ENCODE assay signal across 8 cellular contexts in the genomic region with DNA sequence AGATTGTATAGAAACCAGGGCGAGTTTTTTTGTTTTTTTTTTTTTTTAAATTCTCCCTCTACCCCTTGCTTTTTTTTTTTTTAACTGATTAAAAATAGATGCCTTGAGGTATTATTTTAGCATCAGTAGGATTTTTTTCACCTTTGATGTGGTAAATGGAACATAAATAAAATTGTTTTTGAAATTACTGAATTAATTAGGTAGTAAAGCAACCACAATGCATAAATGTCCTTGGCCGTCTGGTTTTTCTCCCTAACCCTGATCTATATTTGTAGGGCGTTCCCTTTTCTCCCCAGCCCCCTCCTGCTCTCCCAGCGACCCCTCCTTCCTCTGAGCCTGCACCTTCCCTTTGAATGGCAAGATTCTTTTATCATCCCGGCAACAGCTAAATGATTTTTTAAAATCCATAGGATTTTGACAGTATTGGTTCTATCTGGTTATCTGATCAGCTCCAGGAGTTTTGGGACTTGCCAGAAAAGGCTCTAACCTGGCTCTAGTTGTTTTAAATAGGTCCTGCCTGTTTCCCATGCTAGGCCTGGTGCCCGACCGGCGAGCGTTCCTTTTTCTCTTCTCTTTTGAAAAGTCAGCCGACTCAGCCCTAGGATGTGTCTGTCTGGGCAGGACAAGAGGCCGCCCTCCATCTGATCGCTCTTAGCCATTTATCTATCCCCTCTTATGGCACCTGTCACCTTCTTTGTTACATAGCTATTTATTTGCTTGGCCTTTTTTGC.
DNase-seq lines count a peak whose midpoint lies in the region; ATAC-seq and TF ChIP-seq lines count a peak whose summit lies in the region.

No MANE protein-coding gene starts in this region.

- no peak overlapping the region for H3K9ac ChIP-seq in mammary epithelial cell (ENCODE audit: insufficient read depth, low read length)
- no peak overlapping the region for H3K9ac ChIP-seq in neural progenitor cell

- H3K9me3 Mint-ChIP-seq in neural progenitor cell: no peaks in the 10 kb centered on the region

- 49% methylated on average over 12 of the region's 12 CpGs for WGBS in right cardiac atrium
- WGBS in mammary epithelial cell (ENCODE audit: low coverage, missing lambda C conversion rate): 33% methylated on average over 12 of the region's 12 CpGs

- H3K9me3 ChIP-seq in right cardiac atrium (ENCODE audit: control insufficient read depth, low read length): no peaks in the 10 kb centered on the region
- H3K9me3 ChIP-seq in mammary epithelial cell (replicated peaks; ENCODE audit: insufficient read depth, low read length): no peaks in the 10 kb centered on the region
- no peaks in the 10 kb centered on the region for H3K9me3 ChIP-seq in neural progenitor cell (ENCODE audit: low read depth)

- H3K27me3 Mint-ChIP-seq in neural progenitor cell (ENCODE audit: insufficient read depth, low read depth): peaks cover 5% of the 10 kb centered on the region

- peak overlapping the region; percentile 82 for H3K27ac Mint-ChIP-seq in neural progenitor cell

- H3K27me3 ChIP-seq in right cardiac atrium (ENCODE audit: control insufficient read depth, insufficient read depth): no peaks in the 10 kb centered on the region
- H3K27me3 ChIP-seq in mammary epithelial cell (ENCODE audit: insufficient read depth, low read length): peaks cover 11% of the 10 kb centered on the region
- no peaks in the 10 kb centered on the region for H3K27me3 ChIP-seq in neural progenitor cell

- no peaks in the 10 kb centered on the region for H3K79me2 ChIP-seq in mammary epithelial cell (ENCODE audit: insufficient read depth, low read length)
- no peaks in the 10 kb centered on the region for H3K79me2 ChIP-seq in neural progenitor cell (ENCODE audit: low read depth)

- H3K4me1 Mint-ChIP-seq in neural progenitor cell: peaks cover 94% of the 10 kb centered on the region

- no peak for ATAC-seq in right cardiac atrium
- ATAC-seq in Right ventricle myocardium superior (ENCODE audit: poor library complexity): no peak
- no peak for ATAC-seq in HG03442 (IDR thresholded peaks at IDR 0.05; ENCODE audit: unreplicated experiment)
- ATAC-seq in GM18517 (IDR thresholded peaks at IDR 0.05; ENCODE audit: unreplicated experiment): no peak

- no peaks in the 10 kb centered on the region for H3K36me3 ChIP-seq in mammary epithelial cell (ENCODE audit: insufficient read depth, low read length)
- no peaks in the 10 kb centered on the region for H3K36me3 ChIP-seq in neural progenitor cell

- peaks cover 14% of the 10 kb centered on the region for H3F3A ChIP-seq in neural progenitor cell (ENCODE audit: low read depth)

- no peak overlapping the region for H3K4me3 ChIP-seq in right cardiac atrium (ENCODE audit: low read length)
- no peak overlapping the region for H3K4me3 ChIP-seq in mammary epithelial cell (replicated peaks in 1 of 3; ENCODE audit: insufficient read depth in 1 of 3, low read depth in 2 of 3, low read length in 3 of 3)
- no peak overlapping the region for H3K4me3 ChIP-seq in neural progenitor cell

- H2AFZ ChIP-seq in mammary epithelial cell (ENCODE audit: low read depth, low read length) (no peak overlapping the region), neural progenitor cell (replicated peaks) (no peak overlapping the region)

- H4K20me1 ChIP-seq in mammary epithelial cell (ENCODE audit: insufficient read depth, low read length): no peaks in the 10 kb centered on the region
- H4K20me1 ChIP-seq in neural progenitor cell (ENCODE audit: low read depth): peaks cover 38% of the 10 kb centered on the region

- CTCF ChIA-PET in mammary epithelial cell (lab: Charles Lee; ENCODE audit: low non-redundant PET): no interaction called here

- in situ Hi-C loops in mammary epithelial cell (cut with MboI; ENCODE audit: low sequenced_read_pairs in 2 of 2): no loop called here

- H3K4me3 Mint-ChIP-seq in neural progenitor cell: peak overlapping the region; percentile 54

- H3K4me1 ChIP-seq in right cardiac atrium (ENCODE audit: control insufficient read depth, insufficient read depth, low read length) (peaks cover 73% of the 10 kb centered on the region), mammary epithelial cell (ENCODE audit: insufficient read depth, low read length) (peaks cover 31% of the 10 kb centered on the region), neural progenitor cell (peaks cover 70% of the 10 kb centered on the region)

- DNase-seq in right cardiac atrium (peak in 1 of 3 donors; percentile 39), Right ventricle myocardium superior (no peak), mammary epithelial cell (no peak), neural progenitor cell (ENCODE audit: low spot score) (no peak), NCI-H774 (lab: John Stamatoyannopoulos, UW) (no peak), NCI-H146 (lab: John Stamatoyannopoulos, UW) (no peak)

- H3K4me2 ChIP-seq in mammary epithelial cell (ENCODE audit: insufficient read depth, low read depth, low read length) (peak overlapping the region; percentile 8), neural progenitor cell (peak overlapping the region; percentile 21)

- H3K36me3 Mint-ChIP-seq in neural progenitor cell: peaks cover 2% of the 10 kb centered on the region

- dilution Hi-C loops in mammary epithelial cell (cut with HindIII; ENCODE audit: low sequenced_read_pairs): loop anchor here (5.0 kb wide), 1 partner anchor 55 kb away; no protein-coding TSS in a partner anchor

- H3K27ac ChIP-seq in right cardiac atrium (ENCODE audit: low read length) (peak overlapping the region; percentile 100), mammary epithelial cell (ENCODE audit: insufficient read depth, low read depth, low read length) (no peak overlapping the region), neural progenitor cell (no peak overlapping the region)

- intact Hi-C loops in right cardiac atrium (cut with DNase I): loop anchor here in 1 of 4 donors (10.0 kb wide), 1 partner anchor 93 kb away; no protein-coding TSS in a partner anchor
- intact Hi-C loops in Right ventricle myocardium superior (cut with DNase I): no loop called here
- intact Hi-C loops in mammary epithelial cell (cut with micrococcal nuclease): loop anchor here (5.0 to 10.0 kb wide), 3 partner anchors 35 to 853 kb away; partner anchors contain the start of gene TTC12

- TF ChIP-seq CTCF in mammary epithelial cell (conservative IDR thresholded peaks at IDR 0.05 in 1 of 2, IDR thresholded peaks at IDR 0.05 in 1 of 2; ENCODE audit: extremely low read depth in 1 of 2, insufficient read depth in 1 of 2, low read depth in 1 of 2, low read length in 2 of 2): no peak
- no peak for TF ChIP-seq CTCF in neural progenitor cell (IDR thresholded peaks at IDR 0.05)

- no TSS peak for BruUV-seq in mammary epithelial cell (replicated peaks; lab: Mats Ljungman, UMichigan)
